ENCODE assay signal across 8 cellular contexts in the genomic region with DNA sequence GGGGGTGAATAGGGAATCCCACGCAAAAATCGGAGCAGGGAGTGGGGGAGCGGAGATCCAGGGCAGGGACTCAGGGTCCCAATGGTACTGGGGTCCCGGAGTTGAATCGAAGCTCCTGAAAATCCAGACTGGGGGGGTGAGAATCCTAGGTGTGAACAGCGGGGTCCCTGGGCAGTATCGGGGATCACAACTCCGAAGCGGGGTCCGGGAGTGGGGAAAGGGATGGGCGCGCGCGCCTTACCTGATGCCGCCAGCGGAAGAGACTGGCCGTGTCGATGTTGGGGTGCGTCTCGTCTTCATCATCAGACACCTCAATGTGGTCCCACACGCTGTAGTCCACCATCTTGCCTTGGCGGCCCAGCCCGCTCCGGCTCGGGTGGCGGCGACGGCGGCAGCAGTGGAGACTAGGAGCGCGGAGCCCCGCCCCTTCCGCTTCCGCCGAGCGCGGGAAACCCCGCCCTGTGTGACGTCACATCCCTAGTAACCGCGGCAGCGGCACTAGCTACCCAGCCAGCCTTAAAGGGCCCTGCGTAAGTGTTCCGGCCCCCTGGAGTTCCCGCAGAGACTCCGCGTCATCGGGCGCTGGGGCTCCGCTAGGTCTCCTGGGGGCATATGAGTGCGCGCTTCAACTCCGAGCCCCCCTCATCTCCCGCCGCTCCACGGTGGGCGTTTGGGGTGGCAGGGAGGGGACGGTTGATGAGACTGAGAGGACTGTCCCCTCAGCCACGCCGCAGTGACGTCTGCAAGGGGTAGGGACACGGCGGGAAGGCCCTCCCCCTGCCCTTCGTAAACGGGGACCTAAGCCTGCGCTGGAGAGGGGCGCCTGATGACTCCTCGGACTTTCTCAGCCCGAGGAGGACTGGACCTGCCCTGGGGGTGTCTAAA. TPM values are rescaled to one million over a fixed set of nuclear protein-coding genes. Genes with fewer than 3 reads are reported as not detected.
DNase-seq lines count a peak whose midpoint lies in the region; TF ChIP-seq lines count a peak whose summit lies in the region.

TSS of gene CDC37 (minus strand) at position 406 of the 885 bp plus-strand sequence. CDS start at position 343, 63 bp downstream.

- peak within 1 kb of the TSS in 1 of 2 experiments; percentile 99 for H3K14ac ChIP-seq in mesenchymal stem cell (ENCODE audit: low read length in 2 of 2)

- H3K36me3 ChIP-seq in effector memory CD4-positive, alpha-beta T cell (ENCODE audit: control insufficient read depth, insufficient read depth, low read length) = no peaks in the 10 kb centered on the region
- H3K36me3 ChIP-seq in mesenchymal stem cell (ENCODE audit: control insufficient read depth in 1 of 2, insufficient read depth in 2 of 2, low read depth in 1 of 2, low read length in 2 of 2) = peaks cover 18% of the 10 kb centered on the region in 2 experiments

- H2BK12ac ChIP-seq in mesenchymal stem cell (ENCODE audit: low read length in 2 of 2) = peak within 1 kb of the TSS in 1 of 2 experiments; percentile 47

- CTCF ChIA-PET in activated CD8-positive, alpha-beta memory T cell treated with anti-CD3 and anti-CD28 coated beads for 36 hours (lab: Charles Lee) = interaction anchor here (0.6 to 21.9 kb wide), 25 partner anchors 10 to 255 kb away, joined by 3 to 647 read pairs (median 4); partner anchors contain the start of genes KRI1 and PDE4A

- DNase-seq in CMK (ENCODE audit: low read depth) (peak; percentile 89), GM20000 (ENCODE audit: low spot score) (peak; percentile 99), HT1080 (ENCODE audit: low read depth) (peak; percentile 96), NOMO-1 (lab: John Stamatoyannopoulos, UW; ENCODE audit: unreplicated experiment in 2 of 2) (peak; percentile 94 to 95), mesenchymal stem cell (peak; percentile 97)
- peak; percentile 95 to 97 (median 97) for DNase-seq in effector memory CD4-positive, alpha-beta T cell
- peak; percentile 96 for DNase-seq in stimulated activated CD8-positive, alpha-beta memory T cell treated with anti-CD3 and anti-CD28 coated beads, Interleukin-12 subunit alpha, Interleukin-12 subunit beta, amount 100 ng/mL, for 24 hours (ENCODE audit: extremely low read depth)

- H2BK5ac ChIP-seq in mesenchymal stem cell (ENCODE audit: low read depth, low read length, poor library complexity, severe bottlenecking) = no peak within 1 kb of the TSS

- peak within 1 kb of the TSS; percentile 69 for H2BK120ac ChIP-seq in mesenchymal stem cell (ENCODE audit: low read depth, low read length)

- H2BK15ac ChIP-seq in mesenchymal stem cell (ENCODE audit: low read depth, poor library complexity, severe bottlenecking) = no peak within 1 kb of the TSS

- H2AFZ ChIP-seq in mesenchymal stem cell (ENCODE audit: low read depth, low read length) = peak within 1 kb of the TSS; percentile 92

- peak within 1 kb of the TSS; percentile 100 for H3K9ac ChIP-seq in mesenchymal stem cell (ENCODE audit: low read length)

- H3K18ac ChIP-seq in mesenchymal stem cell (ENCODE audit: low read depth in 1 of 2, low read length in 2 of 2) = peak within 1 kb of the TSS; percentile 38 to 88

- WGBS in mesenchymal stem cell = under 1% methylated on average over 62 of the region's 69 CpGs

- H3K4me1 ChIP-seq in effector memory CD4-positive, alpha-beta T cell (ENCODE audit: control insufficient read depth, insufficient read depth, low read length, poor library complexity, severe bottlenecking) = peaks cover 53% of the 10 kb centered on the region
- peaks cover 21% of the 10 kb centered on the region for H3K4me1 ChIP-seq in mesenchymal stem cell (ENCODE audit: control insufficient read depth, insufficient read depth, low read depth, low read length)

- peak within 1 kb of the TSS; percentile 98 for H3K4me2 ChIP-seq in mesenchymal stem cell (ENCODE audit: low read length, poor library complexity, severe bottlenecking)

- H3K9me3 ChIP-seq in effector memory CD4-positive, alpha-beta T cell (ENCODE audit: control insufficient read depth, low read length) = no peaks in the 10 kb centered on the region
- no peaks in the 10 kb centered on the region for H3K9me3 ChIP-seq in mesenchymal stem cell (ENCODE audit: control insufficient read depth, low read length)

- peak within 1 kb of the TSS; percentile 59 for H4K8ac ChIP-seq in mesenchymal stem cell (ENCODE audit: low read length)

- peak within 1 kb of the TSS; percentile 89 for H3K4me3 ChIP-seq in effector memory CD4-positive, alpha-beta T cell (ENCODE audit: insufficient read depth, low read depth, low read length, poor library complexity, severe bottlenecking)
- peak within 1 kb of the TSS; percentile 89 to 99 for H3K4me3 ChIP-seq in mesenchymal stem cell (ENCODE audit: insufficient read depth in 1 of 2, low read depth in 1 of 2, low read length in 2 of 2)

- H3K23ac ChIP-seq in mesenchymal stem cell (ENCODE audit: low read length in 2 of 2) = peak within 1 kb of the TSS in 1 of 2 experiments; percentile 87

- no peaks in the 10 kb centered on the region for H3K27me3 ChIP-seq in effector memory CD4-positive, alpha-beta T cell (replicated peaks; ENCODE audit: control insufficient read depth, insufficient read depth, low read length, poor library complexity, severe bottlenecking)
- H3K27me3 ChIP-seq in mesenchymal stem cell (ENCODE audit: control insufficient read depth in 1 of 2, insufficient read depth in 1 of 2, low read length in 2 of 2) = peaks cover 7 to 24% of the 10 kb centered on the region in 2 experiments

- POLR2A ChIA-PET in activated CD8-positive, alpha-beta memory T cell treated with anti-CD3 and anti-CD28 coated beads for 36 hours (lab: Charles Lee) = interaction anchor here (0.5 to 4.9 kb wide), 5 partner anchors 9 to 25 kb away, joined by 3 to 27 read pairs (median 7); partner anchors contain the start of gene PDE4A

- TF ChIP-seq CTCF in GM20000 (IDR thresholded peaks at IDR 0.05; ENCODE audit: extremely low read depth, missing control alignments) = no peak

- peak within 1 kb of the TSS; percentile 3 to 63 for H3K4ac ChIP-seq in mesenchymal stem cell (ENCODE audit: low read depth in 1 of 2, low read length in 2 of 2)

- H3K27ac ChIP-seq in effector memory CD4-positive, alpha-beta T cell (ENCODE audit: insufficient read depth, low read length, poor library complexity, severe bottlenecking) = peak within 1 kb of the TSS; percentile 98
- H3K27ac ChIP-seq in mesenchymal stem cell (ENCODE audit: low read length, poor library complexity, severe bottlenecking) = peak within 1 kb of the TSS; percentile 24

- H3K79me1 ChIP-seq in mesenchymal stem cell (replicated peaks; ENCODE audit: low read length, poor library complexity, severe bottlenecking) = peaks cover 2% of the 10 kb centered on the region

- no peak within 1 kb of the TSS for H2AK5ac ChIP-seq in mesenchymal stem cell (ENCODE audit: low read length, severe bottlenecking)

- no peak within 1 kb of the TSS for H4K91ac ChIP-seq in mesenchymal stem cell (ENCODE audit: low read length)

RNA-seq across cellular contexts. Expression of gene CDC37, which starts in this region (rescaled TPM):
- 526 and 530 TPM in 2 replicates for total RNA-seq in HT1080 (2014; rRNA removed; shearing (Covaris generic))
- polyA plus RNA-seq in HT1080 (2015; cell fraction: cytosol; rRNA removed) = 401 and 453 TPM in 2 replicates
- polyA plus RNA-seq in HT1080 (2015; cell fraction: nucleus; rRNA removed) = 647 and 774 TPM in 2 replicates
- 100 to 1,000 TPM; 294 TPM for total RNA-seq in activated CD8-positive, alpha-beta memory T cell treated with anti-CD3 and anti-CD28 coated beads for 36 hours
- 163 TPM for polyA plus RNA-seq in mesenchymal stem cell (2013, experiment 1 of 2)
- polyA plus RNA-seq in mesenchymal stem cell (2013, experiment 2 of 2) = 156 TPM

Comparison
In these comparisons a context has a peak if more than half of its experiments do, and no peak if none do; other contexts are left out.
1. Peak in every context shown above with its lines: DNase-seq, H3K4me3 ChIP-seq and H3K27ac ChIP-seq.